8 cellular contexts compared by ENCODE assay signal in genomic region chr1:150161747-150162581, GRCh38. TPM values are rescaled to one million over a fixed set of nuclear protein-coding genes. Genes with fewer than 3 reads are reported as not detected.
DNase-seq lines count a peak whose midpoint lies in the region; ATAC-seq, FAIRE-seq and TF ChIP-seq lines count a peak whose summit lies in the region.

No MANE protein-coding gene starts in this region.

- H3K4me1 ChIP-seq in Loucy (ENCODE audit: insufficient read depth, low read length, poor library complexity, severe bottlenecking) = peaks cover 74% of the 10 kb centered on the region

- H3K36me3 ChIP-seq in Loucy (ENCODE audit: insufficient read depth, low read length) = peaks cover 29% of the 10 kb centered on the region; the same call in 1 of the 2 replicates

- no peak for FAIRE-seq in RCC 7860 (lab: Jason Lieb, UNC)

- ATAC-seq in HG03139 (IDR thresholded peaks at IDR 0.05; ENCODE audit: unreplicated experiment) = no peak

- no peak overlapping the region for H2AFZ ChIP-seq in Loucy (ENCODE audit: low read length)

- no TSS peak for BruUV-seq in Calu3 (replicated peaks; lab: Mats Ljungman, UMichigan)

- no peaks in the 10 kb centered on the region for H3K9me3 ChIP-seq in Loucy (ENCODE audit: insufficient read depth, low read depth, low read length)

- H3K27me3 Mint-ChIP-seq in chondrocyte (ENCODE audit: low read depth) = no peaks in the 10 kb centered on the region
- H3K27me3 Mint-ChIP-seq in nephron (ENCODE audit: low read depth) = no peaks in the 10 kb centered on the region
- peaks cover 26% of the 10 kb centered on the region for H3K27me3 Mint-ChIP-seq in Calu3 (ENCODE audit: unreplicated experiment)

- peaks cover 7% of the 10 kb centered on the region for H4K20me1 ChIP-seq in Loucy (ENCODE audit: insufficient read depth, low read length, poor library complexity, severe bottlenecking)

- no peaks in the 10 kb centered on the region for H3K27me3 ChIP-seq in Loucy (ENCODE audit: insufficient read depth, low read length, poor library complexity, severe bottlenecking)

- peaks cover 11% of the 10 kb centered on the region for H3K36me3 Mint-ChIP-seq in chondrocyte (ENCODE audit: low read depth)
- peaks cover 42% of the 10 kb centered on the region for H3K36me3 Mint-ChIP-seq in nephron (ENCODE audit: low read depth)
- H3K36me3 Mint-ChIP-seq in Calu3 (ENCODE audit: insufficient read depth, unreplicated experiment) = no peaks in the 10 kb centered on the region

- peak overlapping the region; percentile 88 for H3K4me2 ChIP-seq in Loucy (ENCODE audit: low read depth, low read length, poor library complexity, severe bottlenecking)

- peaks cover 24% of the 10 kb centered on the region; the same call in 1 of the 2 replicates for H3K79me2 ChIP-seq in Loucy (ENCODE audit: insufficient read depth, low read length)

- peak overlapping the region; percentile 96 for H3K27ac Mint-ChIP-seq in chondrocyte (ENCODE audit: unreplicated experiment)
- H3K27ac Mint-ChIP-seq in nephron = peak overlapping the region; percentile 97 to 99 (median 99)
- no peak overlapping the region for H3K27ac Mint-ChIP-seq in Calu3 (ENCODE audit: unreplicated experiment)

- intact Hi-C loops in Calu3 (cut with micrococcal nuclease; ENCODE audit: unreplicated experiment) = no loop called here

- H3K4me3 Mint-ChIP-seq in chondrocyte (ENCODE audit: unreplicated experiment) (peak overlapping the region; percentile 57), nephron (peak overlapping the region; percentile 63 to 73 (median 68)), Calu3 (ENCODE audit: low read depth, unreplicated experiment) (no peak overlapping the region)

- peak; percentile 57 for TF ChIP-seq CTCF in Loucy (conservative IDR thresholded peaks at IDR 0.05; ENCODE audit: low read length)
- TF ChIP-seq CTCF in chondrocyte (IDR thresholded peaks at IDR 0.05) = no peak
- TF ChIP-seq CTCF in nephron (IDR thresholded peaks at IDR 0.05; ENCODE audit: unreplicated experiment in 3 of 3) = no peak
- no peak for TF ChIP-seq CTCF in Calu3 (IDR thresholded peaks at IDR 0.05; ENCODE audit: unreplicated experiment)

- CTCF ChIA-PET in Calu3 (lab: Charles Lee) = interaction anchor here (1.7 to 2.7 kb wide), 3 partner anchors 12 to 89 kb away, joined by 4 to 11 read pairs (median 6); partner anchors contain the start of gene PLEKHO1

- peaks cover 15% of the 10 kb centered on the region for H3F3A ChIP-seq in Loucy (ENCODE audit: low read depth)

- peak overlapping the region; percentile 82 for H3K9ac ChIP-seq in Loucy (ENCODE audit: low read depth, low read length, poor library complexity, severe bottlenecking)

- H3K9me3 Mint-ChIP-seq in chondrocyte (ENCODE audit: low read depth) (no peaks in the 10 kb centered on the region), nephron (no peaks in the 10 kb centered on the region), Calu3 (ENCODE audit: low read depth, unreplicated experiment) (no peaks in the 10 kb centered on the region)

- H3K4me1 Mint-ChIP-seq in chondrocyte (ENCODE audit: low read depth) = peaks cover 59% of the 10 kb centered on the region
- H3K4me1 Mint-ChIP-seq in nephron = peaks cover 84% of the 10 kb centered on the region
- H3K4me1 Mint-ChIP-seq in Calu3 (ENCODE audit: low read depth, unreplicated experiment) = peaks cover 8% of the 10 kb centered on the region

- H3K9me2 ChIP-seq in Loucy (replicated peaks; ENCODE audit: low read depth, low read length) = no peaks in the 10 kb centered on the region

- DNase-seq in ELR (ENCODE audit: low read depth) (peak; percentile 37), chondrocyte (ENCODE audit: low spot score) (no peak), Calu3 (no peak), RCC 7860 (ENCODE audit: low spot score) (no peak)
- DNase-seq in central memory CD4-positive, alpha-beta T cell = no peak

- peak overlapping the region; percentile 70 for H3K4me3 ChIP-seq in Loucy (ENCODE audit: low read length, poor library complexity, severe bottlenecking)

RNA-seq across cellular contexts. Expression of gene PLEKHO1, which starts 12.2 kb away (rescaled TPM):
- total RNA-seq in chondrocyte (40.7 to 55.4 TPM (median 52.5 TPM) in 3 replicates), Calu3 (2022) (2.0 and 4.2 TPM in 2 replicates)
